In genomic region chr9:34380511-34381315, GRCh38 we compare ENCODE assay signal across 8 cellular contexts. TPM values are rescaled to one million over a fixed set of nuclear protein-coding genes. Genes with fewer than 3 reads are reported as not detected.
DNase-seq lines count a peak whose midpoint lies in the region; ATAC-seq and TF ChIP-seq lines count a peak whose summit lies in the region.

No MANE protein-coding gene starts in this region.

- H3K4me2 ChIP-seq in BLaER1, result peak overlapping the region; percentile 97
- H3K4me2 ChIP-seq in skeletal muscle satellite cell (ENCODE audit: low read length), result peak overlapping the region; percentile 96

- CTCF ChIA-PET in WTC11 (lab: Charles Lee), result interaction anchor here (0.7 to 7.9 kb wide), 18 partner anchors 7 to 222 kb away, joined by 3 to 168 read pairs (median 3); no protein-coding TSS in a partner anchor

- intact Hi-C loops in breast epithelium (cut with DNase I; ENCODE audit: low total_unique reads), result no loop called here

- H3K36me3 Mint-ChIP-seq in WTC11, result no peaks in the 10 kb centered on the region

- peaks cover 46% of the 10 kb centered on the region for H3K4me1 ChIP-seq in BLaER1
- peaks cover 0 to 6% of the 10 kb centered on the region in 2 donors for H3K4me1 ChIP-seq in breast epithelium
- peaks cover 27% of the 10 kb centered on the region for H3K4me1 ChIP-seq in skeletal muscle satellite cell (ENCODE audit: control insufficient read depth, insufficient read depth, low read length)

- H3K27me3 Mint-ChIP-seq in WTC11 (ENCODE audit: low read depth), result peaks cover 60% of the 10 kb centered on the region

- H3K9me3 ChIP-seq in BLaER1 (no peaks in the 10 kb centered on the region), breast epithelium (no peaks in the 10 kb centered on the region), skeletal muscle satellite cell (replicated peaks; ENCODE audit: low read length) (no peaks in the 10 kb centered on the region)

- peak overlapping the region; percentile 65 for H3K9ac ChIP-seq in BLaER1
- peak overlapping the region; percentile 59 for H3K9ac ChIP-seq in skeletal muscle satellite cell (ENCODE audit: low read depth, low read length)

- H3K4me3 ChIP-seq in BLaER1 (peak overlapping the region; percentile 67), breast epithelium (peak overlapping the region; percentile 42 to 76 (median 56)), skeletal muscle satellite cell (ENCODE audit: low read length) (peak overlapping the region; percentile 69)

- H3K27ac Mint-ChIP-seq in WTC11, result no peak overlapping the region

- POLR2A ChIA-PET in WTC11 (lab: Charles Lee), result interaction anchor here (1.6 kb wide), 1 partner anchor 46 kb away, joined by 4 read pairs; no protein-coding TSS in a partner anchor

- no peak for TF ChIP-seq POLR2A in breast epithelium (IDR thresholded peaks at IDR 0.05)

- DNase-seq in NCI-H2107 (lab: John Stamatoyannopoulos, UW) (peak; percentile 54), WTC11 (ENCODE audit: low spot score) (peak; percentile 84), breast epithelium (ENCODE audit: low spot score in 2 of 2) (no peak), iPS-NIHi11 (ENCODE audit: low spot score) (peak; percentile 98), NCI-H187 treated with DMSO at 0.1 percent for 48 hours (lab: John Stamatoyannopoulos, UW) (no peak)

- no peaks in the 10 kb centered on the region for H3K9me3 Mint-ChIP-seq in WTC11

- H4K20me1 ChIP-seq in BLaER1, result no peaks in the 10 kb centered on the region

- TF ChIP-seq CTCF in WTC11 (IDR thresholded peaks at IDR 0.05) (no peak), breast epithelium (IDR thresholded peaks at IDR 0.05) (no peak)

- H3K27me3 ChIP-seq in BLaER1 (no peaks in the 10 kb centered on the region), breast epithelium (no peaks in the 10 kb centered on the region), skeletal muscle satellite cell (ENCODE audit: control insufficient read depth, insufficient read depth, low read length) (no peaks in the 10 kb centered on the region)

- H3K36me3 ChIP-seq in BLaER1, result no peaks in the 10 kb centered on the region
- no peaks in the 10 kb centered on the region for H3K36me3 ChIP-seq in breast epithelium
- H3K36me3 ChIP-seq in skeletal muscle satellite cell (ENCODE audit: insufficient read depth, low read length), result no peaks in the 10 kb centered on the region

- H3K4me3 Mint-ChIP-seq in WTC11, result peak overlapping the region; percentile 86

- H3K27ac ChIP-seq in BLaER1, result peak overlapping the region; percentile 65
- peak overlapping the region in 1 of 2 donors; percentile 30 for H3K27ac ChIP-seq in breast epithelium

- ATAC-seq in GM21529 (IDR thresholded peaks at IDR 0.05; ENCODE audit: unreplicated experiment) (peak; percentile 33), WTC11 (peak; percentile 36)

- H3K4me1 Mint-ChIP-seq in WTC11, result peaks cover 17% of the 10 kb centered on the region

TF ChIP-seq in WTC11, 78 proteins besides CTCF, POLR2A, EP300 and RAD21 (continues in another document):
- TF ChIP-seq SMAD3 (CRISPR knock-in tag; IDR thresholded peaks at IDR 0.05; ENCODE audit: borderline replicate concordance), result peak; percentile 64; the same call in 1 of the 2 replicates
- no peak for TF ChIP-seq EMX1 (CRISPR knock-in tag; IDR thresholded peaks at IDR 0.05)
- no peak for TF ChIP-seq HMGA2 (CRISPR knock-in tag; IDR thresholded peaks at IDR 0.05)
- no peak for TF ChIP-seq GRHL2 (CRISPR knock-in tag; IDR thresholded peaks at IDR 0.05; ENCODE audit: insufficient replicate concordance, severe bottlenecking)
- peak; percentile 84 for TF ChIP-seq ARID4B (CRISPR knock-in tag; IDR thresholded peaks at IDR 0.05; ENCODE audit: borderline replicate concordance)
- no peak for TF ChIP-seq SMAD4 (CRISPR knock-in tag; IDR thresholded peaks at IDR 0.05)
- 0 out of 2 replicates have a peak, but pooled peaks have one; percentile 6 for TF ChIP-seq E2F1 (CRISPR knock-in tag; IDR thresholded peaks at IDR 0.05)
- no peak for TF ChIP-seq RORB (CRISPR knock-in tag; IDR thresholded peaks at IDR 0.05)
- 0 out of 2 replicates have a peak, but pooled peaks have one; percentile 25 for TF ChIP-seq ZNF281 (CRISPR knock-in tag; IDR thresholded peaks at IDR 0.05)
- 0 out of 2 replicates have a peak, but pooled peaks have one; percentile 24 for TF ChIP-seq ZBTB21 (CRISPR knock-in tag; IDR thresholded peaks at IDR 0.05; ENCODE audit: borderline replicate concordance)
- peak; percentile 86; the same call in 1 of the 2 replicates for TF ChIP-seq KAT7 (CRISPR knock-in tag; IDR thresholded peaks at IDR 0.05; ENCODE audit: borderline replicate concordance)
- TF ChIP-seq E2F4 (CRISPR knock-in tag; IDR thresholded peaks at IDR 0.05; ENCODE audit: borderline replicate concordance, low read depth), result no peak
- peak; percentile 60 for TF ChIP-seq SP1 (CRISPR knock-in tag; conservative IDR thresholded peaks at IDR 0.05)
- TF ChIP-seq GTF2I (CRISPR knock-in tag; conservative IDR thresholded peaks at IDR 0.05), result no peak

RNA-seq across cellular contexts. Expression of gene MYORG, which starts 4.0 kb away (rescaled TPM):
- 9.3 to 18.9 TPM (median 9.7 TPM) in 3 replicates for total RNA-seq in WTC11 (2021)
- total RNA-seq in breast epithelium, result 10 to 100 TPM in 1 of 3 donors, 1 to 10 TPM in 2; 2.9 to 11.5 (median 6.4) TPM
- 1.5 and 1.7 TPM in 2 replicates for total RNA-seq in skeletal muscle satellite cell (2012; rRNA removed)

RNA-seq across cellular contexts. Expression of gene NUDT2, which starts 51.3 kb away (rescaled TPM):
- 17.3 to 18.3 TPM (median 17.8 TPM) in 3 replicates for total RNA-seq in WTC11 (2021)
- total RNA-seq in breast epithelium, result 10 to 100 TPM; 20.0 to 22.0 (median 21.6) TPM
- total RNA-seq in skeletal muscle satellite cell (2012; rRNA removed), result 21.8 and 24.3 TPM in 2 replicates

RNA-seq across cellular contexts. Expression of gene KIF24, which starts 51.6 kb away (rescaled TPM):
- total RNA-seq in WTC11 (2021) (3.8 to 4.5 TPM (median 4.3 TPM) in 3 replicates), breast epithelium (1 to 10 TPM; 1.3 to 2.6 (median 1.3) TPM)
- total RNA-seq in skeletal muscle satellite cell (2012; rRNA removed), result 2.0 and 2.6 TPM in 2 replicates

Comparison
In these comparisons a context has a peak if more than half of its experiments do, and no peak if none do; other contexts are left out.
1. DNase-seq: peak in NCI-H2107 (single experiment), WTC11 (single experiment) and iPS-NIHi11 (single experiment); none in breast epithelium (0 of 2) and NCI-H187 treated with DMSO at 0.1 percent for 48 hours (single experiment).
2. Peak in every context shown above with its lines, with median percentiles within 50 percentile points of each other: H3K4me3 ChIP-seq.